Comparison of ENCODE assay signal across 19 cellular contexts in genomic region chr3:101972430-101973162, GRCh38.
DNase-seq lines count a peak whose midpoint lies in the region; ATAC-seq, FAIRE-seq and TF ChIP-seq lines count a peak whose summit lies in the region.
"Had no signal": no experiment of that assay in that cellular context is flagged by ENCODE, and none has a peak within 500 bp of the region (broad histone marks: within the 10 kb centered on the region; RNA-seq: fewer than 3 reads in every experiment).

No MANE protein-coding gene starts in this region.

- no peaks in the 10 kb centered on the region for H3K27me3 ChIP-seq in bronchial epithelial cell (ENCODE audit: control insufficient read depth, insufficient read depth, low read length)

- peaks cover 12% of the 10 kb centered on the region for H3K4me1 Mint-ChIP-seq in stimulated activated effector memory CD8-positive, alpha-beta T cell treated with anti-CD3 and anti-CD28 coated beads, Interleukin-12 subunit alpha, Interleukin-12 subunit beta, amount 100 ng/mL, for 72 hours

- ATAC-seq in stimulated activated effector memory CD8-positive, alpha-beta T cell treated with anti-CD3 and anti-CD28 coated beads, Interleukin-12 subunit alpha, Interleukin-12 subunit beta, amount 100 ng/mL, for 72 hours = peak; percentile 43
- ATAC-seq in GM19328 (IDR thresholded peaks at IDR 0.05; ENCODE audit: unreplicated experiment) = no peak
- no peak for ATAC-seq in HG03108 (IDR thresholded peaks at IDR 0.05; ENCODE audit: unreplicated experiment)
- ATAC-seq: Panc1, Right ventricle myocardium inferior had no signal

- peaks cover 5% of the 10 kb centered on the region for H3K9me3 Mint-ChIP-seq in stimulated activated effector memory CD8-positive, alpha-beta T cell treated with anti-CD3 and anti-CD28 coated beads, Interleukin-12 subunit alpha, Interleukin-12 subunit beta, amount 100 ng/mL, for 72 hours

- no peak overlapping the region for H3K4me3 ChIP-seq in bronchial epithelial cell (ENCODE audit: low read depth, low read length)
- H3K4me3 ChIP-seq: HAP-1 had no signal

- FAIRE-seq in bronchial epithelial cell (lab: Jason Lieb, UNC) = no peak
- FAIRE-seq: D721Med had no signal

- peak; percentile 30 for DNase-seq in NOMO-1 treated with DMSO at 0.1 percent for 48 hours (lab: John Stamatoyannopoulos, UW; ENCODE audit: unreplicated experiment)
- no peak for DNase-seq in NOMO-1 treated with dmso at 0.1 percent for 144 hours (lab: John Stamatoyannopoulos, UW; ENCODE audit: unreplicated experiment)
- peak; percentile 22 for DNase-seq in M059J (ENCODE audit: low read depth)
- DNase-seq in bronchial epithelial cell (ENCODE audit: low read depth) = peak; percentile 69
- no peak for DNase-seq in stimulated activated effector memory CD8-positive, alpha-beta T cell treated with anti-CD3 and anti-CD28 coated beads, Interleukin-12 subunit alpha, Interleukin-12 subunit beta, amount 100 ng/mL, for 72 hours (ENCODE audit: low spot score in 2 of 2)
- DNase-seq in activated CD8-positive, alpha-beta memory T cell treated with anti-CD3 and anti-CD28 coated beads, Interleukin-2, amount 50 U/mL, for 4 hours = no peak
- DNase-seq: 8988T; CD8-positive, alpha-beta memory T cell; DMS79; NCI-H1105; NCI-H187; NCI-H345; NCI-H526 treated with DMSO at 0.1 percent for 48 hours had no signal

- no peak overlapping the region for H3K4me3 Mint-ChIP-seq in stimulated activated effector memory CD8-positive, alpha-beta T cell treated with anti-CD3 and anti-CD28 coated beads, Interleukin-12 subunit alpha, Interleukin-12 subunit beta, amount 100 ng/mL, for 72 hours
- H3K4me3 Mint-ChIP-seq: CD8-positive, alpha-beta memory T cell had no signal

- no peak for TF ChIP-seq CTCF in bronchial epithelial cell (IDR thresholded peaks at IDR 0.05; ENCODE audit: insufficient read depth, low read length, severe bottlenecking)

- no peaks in the 10 kb centered on the region for H3K36me3 Mint-ChIP-seq in stimulated activated effector memory CD8-positive, alpha-beta T cell treated with anti-CD3 and anti-CD28 coated beads, Interleukin-12 subunit alpha, Interleukin-12 subunit beta, amount 100 ng/mL, for 72 hours

- no peaks in the 10 kb centered on the region for H3K36me3 ChIP-seq in bronchial epithelial cell (ENCODE audit: control insufficient read depth, insufficient read depth, low read length)
- H3K36me3 ChIP-seq: HAP-1 had no signal

- H3K27ac Mint-ChIP-seq in stimulated activated effector memory CD8-positive, alpha-beta T cell treated with anti-CD3 and anti-CD28 coated beads, Interleukin-12 subunit alpha, Interleukin-12 subunit beta, amount 100 ng/mL, for 72 hours = peak overlapping the region; percentile 8

Comparison
In these comparisons a context has a peak if more than half of its experiments do, and no peak if none do; other contexts are left out.
1. DNase-seq: peak in NOMO-1 treated with DMSO at 0.1 percent for 48 hours (single experiment), M059J (single experiment) and bronchial epithelial cell (single experiment); none in NOMO-1 treated with dmso at 0.1 percent for 144 hours (single experiment), stimulated activated effector memory CD8-positive, alpha-beta T cell treated with anti-CD3 and anti-CD28 coated beads, Interleukin-12 subunit alpha, Interleukin-12 subunit beta, amount 100 ng/mL, for 72 hours (0 of 2) and activated CD8-positive, alpha-beta memory T cell treated with anti-CD3 and anti-CD28 coated beads, Interleukin-2, amount 50 U/mL, for 4 hours (single experiment).